12 cellular contexts compared by ENCODE assay signal in the genomic region with DNA sequence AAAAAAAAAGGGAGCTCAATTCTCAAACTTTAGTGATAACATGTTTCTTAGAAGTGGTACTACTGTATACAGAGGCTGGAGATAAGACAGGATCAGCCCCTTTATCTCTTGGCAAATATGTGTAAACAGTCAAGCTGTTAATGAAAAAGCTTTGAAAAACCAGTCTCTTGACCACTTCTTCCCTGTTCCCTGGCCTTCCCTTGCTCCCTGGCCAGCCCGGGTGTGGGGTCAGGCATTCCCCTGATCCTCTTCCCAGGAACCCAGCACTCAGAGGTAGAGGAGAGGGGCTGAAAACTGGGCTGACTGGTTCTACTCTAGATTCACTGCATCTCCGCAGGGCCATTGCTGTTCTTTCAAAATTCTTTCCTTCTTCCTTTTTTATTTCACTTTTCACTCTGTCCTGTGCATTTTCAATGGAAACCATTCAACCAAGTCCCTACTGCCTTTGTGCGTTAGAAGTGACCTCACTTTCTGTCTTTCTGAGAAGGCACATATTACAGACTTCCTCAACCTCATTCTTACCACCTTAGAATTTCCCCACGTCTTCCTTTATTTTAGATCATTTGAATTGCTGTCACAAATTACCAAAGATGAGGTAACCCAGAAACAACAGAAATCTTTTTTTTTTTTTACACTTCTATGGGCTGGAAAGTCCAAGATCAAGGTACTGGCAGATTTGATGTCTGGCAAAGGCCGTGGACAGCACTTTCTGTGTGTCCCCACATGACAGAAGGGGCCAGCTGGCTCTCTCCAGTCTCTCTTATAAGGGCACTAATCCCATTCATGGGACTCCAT. TPM values are rescaled to one million over a fixed set of nuclear protein-coding genes. Genes with fewer than 3 reads are reported as not detected.
DNase-seq lines count a peak whose midpoint lies in the region; ATAC-seq and TF ChIP-seq lines count a peak whose summit lies in the region.
"Had no signal": no experiment of that assay in that cellular context is flagged by ENCODE, and none has a peak within 500 bp of the region (broad histone marks: within the 10 kb centered on the region; RNA-seq: fewer than 3 reads in every experiment).

No MANE protein-coding gene starts in this region.

- TF ChIP-seq CTCF in VCaP (conservative IDR thresholded peaks at IDR 0.05) (no peak), prostate gland (IDR thresholded peaks at IDR 0.05) (no peak)

- H3K4me1 ChIP-seq in prostate gland (replicated peaks) = no peaks in the 10 kb centered on the region
- peaks cover 22% of the 10 kb centered on the region for H3K4me1 ChIP-seq in GM23248 (ENCODE audit: insufficient read depth)

- no peaks in the 10 kb centered on the region for H3K9me3 ChIP-seq in prostate gland
- no peaks in the 10 kb centered on the region for H3K9me3 ChIP-seq in GM23248 (ENCODE audit: low read depth)

- H3K79me2 ChIP-seq in GM23248 (ENCODE audit: insufficient read depth) = peaks cover 86% of the 10 kb centered on the region

- H3K4me1 Mint-ChIP-seq in activated CD4-positive, alpha-beta T cell treated with anti-CD3 and anti-CD28 coated beads, Interleukin-2, amount 10 ng/mL, durations not matched to agents 24 days and 14 days = peaks cover 42% of the 10 kb centered on the region
- peaks cover 21% of the 10 kb centered on the region for H3K4me1 Mint-ChIP-seq in stimulated activated effector memory CD8-positive, alpha-beta T cell treated with anti-CD3 and anti-CD28 coated beads, Interleukin-12 subunit alpha, Interleukin-12 subunit beta, amount 100 ng/mL, for 72 hours

- no peak overlapping the region for H3K27ac Mint-ChIP-seq in activated CD4-positive, alpha-beta T cell treated with anti-CD3 and anti-CD28 coated beads, Interleukin-2, amount 10 ng/mL, durations not matched to agents 24 days and 14 days
- H3K27ac Mint-ChIP-seq in stimulated activated effector memory CD8-positive, alpha-beta T cell treated with anti-CD3 and anti-CD28 coated beads, Interleukin-12 subunit alpha, Interleukin-12 subunit beta, amount 100 ng/mL, for 72 hours = no peak overlapping the region
- H3K27ac Mint-ChIP-seq: T-helper 1 cell treated with Interleukin-12 subunit alpha and Interleukin-12 subunit beta and Interleukin-4 antibody, amounts not matched to agents 30 μg/mL and 1 μg/mL, for 36 hours had no signal

- in situ Hi-C loops in GM23248 (cut with MboI) = no loop called here

- 66% methylated on average over 5 of the region's 5 CpGs for WGBS in prostate gland
- WGBS in GM23248 (ENCODE audit: low coverage in 1 of 2, low lambda C conversion rate in 2 of 2, missing lambda C conversion rate in 2 of 2), 2 experiments = 70 to 75% methylated on average over 5 of the region's 5 CpGs

- peak; percentile 78 for DNase-seq in activated CD4-positive, alpha-beta T cell treated with anti-CD3 and anti-CD28 coated beads, Interleukin-2, amount 10 ng/mL, durations not matched to agents 24 days and 14 days
- no peak for DNase-seq in activated CD4-positive, alpha-beta T cell treated with anti-CD3 and anti-CD28 coated beads for 1 hour
- DNase-seq in stimulated activated effector memory CD8-positive, alpha-beta T cell treated with anti-CD3 and anti-CD28 coated beads, Interleukin-12 subunit alpha, Interleukin-12 subunit beta, amount 100 ng/mL, for 72 hours (ENCODE audit: low spot score in 2 of 2) = peak in 1 of 2 donors; percentile 70
- DNase-seq in prostate gland (ENCODE audit: low spot score) = no peak
- DNase-seq in GM23248 = no peak
- DNase-seq: aorta, NCI-H2171 treated with DMSO at 0.1 percent for 48 hours, substantia nigra had no signal

- no peaks in the 10 kb centered on the region for H4K20me1 ChIP-seq in GM23248 (ENCODE audit: insufficient read depth)

- no peaks in the 10 kb centered on the region for H3K36me3 ChIP-seq in prostate gland
- no peaks in the 10 kb centered on the region for H3K36me3 ChIP-seq in GM23248 (ENCODE audit: low read depth)

- H3K27me3 Mint-ChIP-seq in activated CD4-positive, alpha-beta T cell treated with anti-CD3 and anti-CD28 coated beads, Interleukin-2, amount 10 ng/mL, durations not matched to agents 24 days and 14 days = no peaks in the 10 kb centered on the region

- peak; percentile 43 for ATAC-seq in HG02678 (IDR thresholded peaks at IDR 0.05; ENCODE audit: unreplicated experiment)
- ATAC-seq in stimulated activated effector memory CD8-positive, alpha-beta T cell treated with anti-CD3 and anti-CD28 coated beads, Interleukin-12 subunit alpha, Interleukin-12 subunit beta, amount 100 ng/mL, for 72 hours = peak; percentile 65
- ATAC-seq in HG03521 (IDR thresholded peaks at IDR 0.05; ENCODE audit: unreplicated experiment) = no peak

- H3F3A ChIP-seq in GM23248 (ENCODE audit: insufficient read depth) = peaks cover 20% of the 10 kb centered on the region

- H3K36me3 Mint-ChIP-seq in activated CD4-positive, alpha-beta T cell treated with anti-CD3 and anti-CD28 coated beads, Interleukin-2, amount 10 ng/mL, durations not matched to agents 24 days and 14 days (ENCODE audit: low read depth) = peaks cover 21% of the 10 kb centered on the region
- peaks cover 23% of the 10 kb centered on the region for H3K36me3 Mint-ChIP-seq in stimulated activated effector memory CD8-positive, alpha-beta T cell treated with anti-CD3 and anti-CD28 coated beads, Interleukin-12 subunit alpha, Interleukin-12 subunit beta, amount 100 ng/mL, for 72 hours

- H3K9me3 Mint-ChIP-seq in activated CD4-positive, alpha-beta T cell treated with anti-CD3 and anti-CD28 coated beads, Interleukin-2, amount 10 ng/mL, durations not matched to agents 24 days and 14 days = no peaks in the 10 kb centered on the region
- no peaks in the 10 kb centered on the region for H3K9me3 Mint-ChIP-seq in stimulated activated effector memory CD8-positive, alpha-beta T cell treated with anti-CD3 and anti-CD28 coated beads, Interleukin-12 subunit alpha, Interleukin-12 subunit beta, amount 100 ng/mL, for 72 hours
- H3K9me3 Mint-ChIP-seq: T-helper 1 cell treated with Interleukin-12 subunit alpha and Interleukin-12 subunit beta and Interleukin-4 antibody, amounts not matched to agents 30 μg/mL and 1 μg/mL, for 36 hours had no signal

- no peak overlapping the region for H3K4me3 ChIP-seq in prostate gland
- no peak overlapping the region for H3K4me3 ChIP-seq in GM23248

- no peak overlapping the region for H2AFZ ChIP-seq in GM23248

- no peak overlapping the region for H3K4me3 Mint-ChIP-seq in activated CD4-positive, alpha-beta T cell treated with anti-CD3 and anti-CD28 coated beads, Interleukin-2, amount 10 ng/mL, durations not matched to agents 24 days and 14 days
- no peak overlapping the region for H3K4me3 Mint-ChIP-seq in stimulated activated effector memory CD8-positive, alpha-beta T cell treated with anti-CD3 and anti-CD28 coated beads, Interleukin-12 subunit alpha, Interleukin-12 subunit beta, amount 100 ng/mL, for 72 hours
- H3K4me3 Mint-ChIP-seq: T-helper 1 cell treated with Interleukin-12 subunit alpha and Interleukin-12 subunit beta and Interleukin-4 antibody, amounts not matched to agents 30 μg/mL and 1 μg/mL, for 36 hours had no signal

- H3K9me2 ChIP-seq in GM23248 (ENCODE audit: insufficient read depth) = no peaks in the 10 kb centered on the region

- no peaks in the 10 kb centered on the region for H3K27me3 ChIP-seq in prostate gland (replicated peaks; ENCODE audit: insufficient read depth)
- H3K27me3 ChIP-seq in GM23248 (replicated peaks; ENCODE audit: insufficient read depth) = no peaks in the 10 kb centered on the region

- intact Hi-C loops in activated CD4-positive, alpha-beta T cell treated with anti-CD3 and anti-CD28 coated beads, Interleukin-2, amount 10 ng/mL, durations not matched to agents 24 days and 14 days (cut with micrococcal nuclease) = loop anchor here (1.0 to 5.0 kb wide), 2 partner anchors 19 to 1969 kb away; no protein-coding TSS in a partner anchor
- intact Hi-C loops in prostate gland (cut with DNase I) = no loop called here

- H3K27ac ChIP-seq in VCaP (peak overlapping the region; percentile 38), prostate gland (no peak overlapping the region), GM23248 (no peak overlapping the region)

- no peak overlapping the region for H3K4me2 ChIP-seq in GM23248 (ENCODE audit: unreplicated experiment)

- H3K9ac ChIP-seq in GM23248 = no peak overlapping the region

- TF ChIP-seq POLR2A in prostate gland (IDR thresholded peaks at IDR 0.05) = no peak

RNA-seq across cellular contexts. Expression of a gene that starts 5.7 kb away (rescaled TPM):
- total RNA-seq in activated CD4-positive, alpha-beta T cell treated with anti-CD3 and anti-CD28 coated beads, Interleukin-2, amount 10 ng/mL, durations not matched to agents 24 days and 14 days = 104 and 105 TPM in 2 replicates
- 100 to 1,000 TPM in 1 of 2 donors, 1 to 10 TPM in 1; 2.7 to 120 TPM for total RNA-seq in prostate gland
- total RNA-seq in GM23248 (2014; rRNA removed; shearing (Covaris generic)) = 13.8 and 14.7 TPM in 2 replicates
- 15.0 and 16.5 TPM in 2 replicates for polyA plus RNA-seq in GM23248 (2016; fragmentation: Nextera tagmentation; extraction: Ambion mirVana)
